8 cellular contexts compared by ENCODE assay signal in genomic region chr7:7565746-7566650, GRCh38. TPM values are rescaled to one million over a fixed set of nuclear protein-coding genes. Genes with fewer than 3 reads are reported as not detected.
DNase-seq lines count a peak whose midpoint lies in the region; ATAC-seq and TF ChIP-seq lines count a peak whose summit lies in the region.

No MANE protein-coding gene starts in this region.

- H3K9me3 ChIP-seq in HAP-1 (peaks cover 5% of the 10 kb centered on the region; the same call in 1 of the 2 replicates), MM.1S (replicated peaks; ENCODE audit: insufficient read depth, low read length) (no peaks in the 10 kb centered on the region), endodermal cell (ENCODE audit: control insufficient read depth, low read length) (peaks cover 24% of the 10 kb centered on the region), neuronal stem cell (replicated peaks in 1 of 2; ENCODE audit: control insufficient read depth in 2 of 2, insufficient read depth in 1 of 2, low read depth in 1 of 2, low read length in 2 of 2) (peaks cover 2 to 19% of the 10 kb centered on the region in 2 donors)

- H2AFZ ChIP-seq in MM.1S (ENCODE audit: low read length) (peak overlapping the region; percentile 92), neuronal stem cell (ENCODE audit: low read length) (peak overlapping the region; percentile 95)

- 89 to 90% methylated on average over 19 to 26 of the region's 26 CpGs for WGBS in endodermal cell (ENCODE audit: insufficient coverage in 1 of 2, insufficient read length in 1 of 2), 2 experiments
- no CpG with 5 or more reads among the region's 26 CpGs for WGBS in neuronal stem cell (ENCODE audit: extremely low coverage in 2 of 2, insufficient read length in 2 of 2, insufficient replicate concordance in 1 of 2), 2 donors

- no peak overlapping the region for H3K18ac ChIP-seq in neuronal stem cell (ENCODE audit: low read length)

- H3K36me3 ChIP-seq in HAP-1 (replicated peaks) (peaks cover 12% of the 10 kb centered on the region), MM.1S (replicated peaks; ENCODE audit: insufficient read depth, low read length) (no peaks in the 10 kb centered on the region), endodermal cell (ENCODE audit: control insufficient read depth, insufficient read depth, low read length) (peaks cover 19% of the 10 kb centered on the region), neuronal stem cell (replicated peaks in 1 of 2; ENCODE audit: control insufficient read depth in 2 of 2, insufficient read depth in 2 of 2, low read length in 2 of 2) (peaks cover 0 to 20% of the 10 kb centered on the region in 2 donors)

- no peak overlapping the region for H4K91ac ChIP-seq in neuronal stem cell (ENCODE audit: low read depth, low read length, poor library complexity)

- H3K4me2 ChIP-seq in MM.1S (ENCODE audit: low read depth, low read length): peak overlapping the region; percentile 49
- H3K4me2 ChIP-seq in neuronal stem cell (ENCODE audit: insufficient read depth, low read length, poor library complexity, severe bottlenecking): peak overlapping the region; percentile 57

- DNase-seq in HAP-1 (ENCODE audit: low spot score in 2 of 2): no peak
- no peak for DNase-seq in MM.1S
- DNase-seq in endodermal cell: peak; percentile 73
- DNase-seq in neuronal stem cell (ENCODE audit: low spot score): no peak
- DNase-seq in activated CD4-positive, CD25-positive, alpha-beta regulatory T cell treated with anti-CD3 and anti-CD28 coated beads, Interleukin-2, amount 50 U/mL, for 72 hours: no peak
- DNase-seq in activated naive CD4-positive, alpha-beta T cell treated with Interleukin-2 at 50 U/mL for 16 hours: no peak
- DNase-seq in effector CD8-positive, alpha-beta T cell (lab: John Stamatoyannopoulos, UW): no peak

- H3K27me3 Mint-ChIP-seq in endodermal cell (ENCODE audit: insufficient read depth): no peaks in the 10 kb centered on the region

- H3F3A ChIP-seq in MM.1S (ENCODE audit: insufficient read depth, low read length): peaks cover 15% of the 10 kb centered on the region

- no peak overlapping the region for H4K8ac ChIP-seq in neuronal stem cell (ENCODE audit: low read depth, low read length)

- H3K4me3 ChIP-seq in HAP-1 (peak overlapping the region; percentile 60), MM.1S (ENCODE audit: low read length) (peak overlapping the region; percentile 86), endodermal cell (ENCODE audit: low read length) (peak overlapping the region; percentile 97), neuronal stem cell (ENCODE audit: low read length in 2 of 2) (peak overlapping the region in 1 of 2 donors; percentile 54)

- TF ChIP-seq POLR2A in GM18505 (IDR thresholded peaks at IDR 0.05; ENCODE audit: borderline replicate concordance, extremely low read depth, insufficient read depth, insufficient read length): no peak

- H3K27me3 ChIP-seq in HAP-1 (ENCODE audit: low read depth) (no peaks in the 10 kb centered on the region), MM.1S (replicated peaks; ENCODE audit: insufficient read depth, low read length) (no peaks in the 10 kb centered on the region), endodermal cell (ENCODE audit: control insufficient read depth, insufficient read depth, low read length, poor library complexity, severe bottlenecking) (no peaks in the 10 kb centered on the region), neuronal stem cell (ENCODE audit: control insufficient read depth in 3 of 3, insufficient read depth in 3 of 3, low read depth in 1 of 3, low read length in 3 of 3) (no peaks in the 10 kb centered on the region)

- H3K4ac ChIP-seq in neuronal stem cell (ENCODE audit: low read length): no peak overlapping the region

- in situ Hi-C loops in HAP-1 (cut with MboI; ENCODE audit: low sequenced_read_pairs): no loop called here

- H3K14ac ChIP-seq in neuronal stem cell (ENCODE audit: low read length): no peak overlapping the region

- peaks cover 29% of the 10 kb centered on the region for H3K36me3 Mint-ChIP-seq in endodermal cell (ENCODE audit: low read depth)

- no peaks in the 10 kb centered on the region for H3K79me1 ChIP-seq in neuronal stem cell (ENCODE audit: low read depth, low read length)

- H3K27ac ChIP-seq in MM.1S (ENCODE audit: low read length) (peak overlapping the region; percentile 73; the same call in 1 of the 2 replicates), endodermal cell (ENCODE audit: low read depth, low read length) (no peak overlapping the region), neuronal stem cell (replicated peaks; ENCODE audit: low read length) (no peak overlapping the region)

- no peaks in the 10 kb centered on the region for H4K20me1 ChIP-seq in MM.1S (ENCODE audit: insufficient read depth, low read length)

- H3K27ac Mint-ChIP-seq in endodermal cell: no peak overlapping the region

- peaks cover 40% of the 10 kb centered on the region for H3K79me2 ChIP-seq in MM.1S (ENCODE audit: low read length)

- no peak overlapping the region for H3K23ac ChIP-seq in neuronal stem cell (ENCODE audit: low read depth, low read length, poor library complexity)

- H2BK15ac ChIP-seq in neuronal stem cell (ENCODE audit: low read length): no peak overlapping the region

- ATAC-seq in GM18505 (IDR thresholded peaks at IDR 0.05; ENCODE audit: unreplicated experiment): peak; percentile 20

- no peak overlapping the region for H3K4me3 Mint-ChIP-seq in endodermal cell

- H2BK12ac ChIP-seq in neuronal stem cell (ENCODE audit: low read length): no peak overlapping the region

- no peak for TF ChIP-seq CTCF in MM.1S (IDR thresholded peaks at IDR 0.05; ENCODE audit: low read length)
- TF ChIP-seq CTCF in endodermal cell (conservative IDR thresholded peaks at IDR 0.05): no peak

- no peak overlapping the region for H2BK120ac ChIP-seq in neuronal stem cell (ENCODE audit: low read depth, low read length)

- peaks cover 19% of the 10 kb centered on the region for H3K9me3 Mint-ChIP-seq in endodermal cell

- no peak overlapping the region for H2AK5ac ChIP-seq in neuronal stem cell (ENCODE audit: low read depth, low read length)

- H3K9me2 ChIP-seq in MM.1S (replicated peaks; ENCODE audit: insufficient read depth, low read length): no peaks in the 10 kb centered on the region

- peaks cover 7% of the 10 kb centered on the region for H3K4me1 ChIP-seq in HAP-1
- H3K4me1 ChIP-seq in MM.1S (ENCODE audit: low read length): peaks cover 12% of the 10 kb centered on the region; the same call in 1 of the 2 replicates
- H3K4me1 ChIP-seq in endodermal cell (ENCODE audit: control insufficient read depth, insufficient read depth, low read length): peaks cover 8% of the 10 kb centered on the region
- H3K4me1 ChIP-seq in neuronal stem cell (ENCODE audit: control insufficient read depth in 2 of 2, insufficient read depth in 1 of 2, low read depth in 1 of 2, low read length in 2 of 2): peaks cover 0 to 8% of the 10 kb centered on the region in 2 donors

- peaks cover 18% of the 10 kb centered on the region for H3K4me1 Mint-ChIP-seq in endodermal cell

- H3K9ac ChIP-seq in MM.1S (ENCODE audit: low read length) (peak overlapping the region; percentile 91; the same call in 1 of the 2 replicates), endodermal cell (ENCODE audit: extremely low read depth, low read length, poor library complexity, severe bottlenecking) (peak overlapping the region; percentile 83), neuronal stem cell (ENCODE audit: low read depth, low read length, poor library complexity) (no peak overlapping the region)

- H2BK5ac ChIP-seq in neuronal stem cell (ENCODE audit: low read length): no peak overlapping the region

RNA-seq across cellular contexts. Expression of gene MIOS, which starts 0.7 kb away (rescaled TPM):
- 10 to 100 TPM; 53.3 to 55.8 TPM for total RNA-seq in endodermal cell
- 30.4 TPM for polyA plus RNA-seq in endodermal cell (2013, experiment 1 of 2)
- polyA plus RNA-seq in endodermal cell (2013, experiment 2 of 2): 31.4 TPM
- 19.1 TPM for polyA plus RNA-seq in neuronal stem cell (2013, experiment 1 of 2)
- 18.3 TPM for polyA plus RNA-seq in neuronal stem cell (2013, experiment 2 of 2)

RNA-seq across cellular contexts. Expression of gene COL28A1, which starts 30.3 kb away (rescaled TPM):
- 1 to 10 TPM in 1 of 2 donors, under 1 TPM in 1; 0.44 to 1.2 TPM for total RNA-seq in endodermal cell
- 0.46 TPM for polyA plus RNA-seq in endodermal cell (2013, experiment 1 of 2)
- 0.37 TPM for polyA plus RNA-seq in endodermal cell (2013, experiment 2 of 2)
- 0.25 TPM for polyA plus RNA-seq in neuronal stem cell (2013, experiment 1 of 2)
- polyA plus RNA-seq in neuronal stem cell (2013, experiment 2 of 2): 0.28 TPM
